Comparison of ENCODE assay signal across 8 cellular contexts in genomic region chr15:40506964-40507571, GRCh38. TPM values are rescaled to one million over a fixed set of nuclear protein-coding genes. Genes with fewer than 3 reads are reported as not detected.
DNase-seq lines count a peak whose midpoint lies in the region; ATAC-seq and TF ChIP-seq lines count a peak whose summit lies in the region.

No MANE protein-coding gene starts in this region.

- peak overlapping the region in 2 of 5 donors; percentile 32 to 38 for H3K4me3 Mint-ChIP-seq in immature natural killer cell

- no peak overlapping the region for H3K4me3 ChIP-seq in WI38 (ENCODE audit: low read depth, low read length)

- H3K4me1 Mint-ChIP-seq in immature natural killer cell = peaks cover 11 to 24% of the 10 kb centered on the region in 2 donors

- H3K27ac Mint-ChIP-seq in immature natural killer cell = no peak overlapping the region

- ATAC-seq in HG03159 (IDR thresholded peaks at IDR 0.05; ENCODE audit: unreplicated experiment) = no peak

- TF ChIP-seq CTCF in WI38 (IDR thresholded peaks at IDR 0.05; ENCODE audit: low read depth, low read length) = peak; percentile 78

- peaks cover 0 to 2% (median 0%) of the 10 kb centered on the region in 6 donors for H3K9me3 Mint-ChIP-seq in immature natural killer cell

- in situ Hi-C loops in T47D (cut with HindIII; ENCODE audit: low pct_unique_long_range_greater_than_20kb, low sequenced_read_pairs) = no loop called here

- DNase-seq in AG08396 (ENCODE audit: low spot score) (peak; percentile 85), GM19240 (ENCODE audit: insufficient read length, low spot score) (peak; percentile 64), NCI-H2107 treated with DMSO at 0.1 percent for 48 hours (lab: John Stamatoyannopoulos, UW; ENCODE audit: unreplicated experiment) (peak; percentile 14), T47D (ENCODE audit: low read depth in 1 of 2, low spot score in 1 of 2) (peak; percentile 71 to 85), immature natural killer cell (peak; percentile 51 to 54 (median 52)), smooth muscle cell of the brain vasculature (ENCODE audit: low read depth, low spot score) (peak; percentile 35)

- peaks cover 8 to 35% (median 23%) of the 10 kb centered on the region in 3 donors for H3K27me3 Mint-ChIP-seq in immature natural killer cell (ENCODE audit: low read depth in 3 of 3)

- H3K36me3 Mint-ChIP-seq in immature natural killer cell = no peaks in the 10 kb centered on the region

RNA-seq across cellular contexts. Expression of gene CHST14, which starts 36.3 kb away (rescaled TPM):
- polyA plus RNA-seq in immature natural killer cell = 1 to 10 TPM; 1.9 to 3.6 (median 3.3) TPM

RNA-seq across cellular contexts. Expression of gene CCDC32, which starts 57.8 kb away (rescaled TPM):
- polyA plus RNA-seq in immature natural killer cell = 10 to 100 TPM; 31.3 to 65.7 (median 45.7) TPM

Comparison
In these comparisons a context has a peak if more than half of its experiments do, and no peak if none do; other contexts are left out.
1. DNase-seq: peak in every context shown above with its lines; median percentile 85 in AG08396; 78 in T47D; 64 in GM19240; 52 in immature natural killer cell; 35 in smooth muscle cell of the brain vasculature; 14 in NCI-H2107 treated with DMSO at 0.1 percent for 48 hours.